Comparison of ENCODE assay signal across 8 cellular contexts in genomic region chr15:66496951-66497501, GRCh38. TPM values are rescaled to one million over a fixed set of nuclear protein-coding genes. Genes with fewer than 3 reads are reported as not detected.
A peak's percentile ranks its signal among the peaks of the same experiment; 100 is the strongest.
DNase-seq lines count a peak whose midpoint lies in the region; ATAC-seq and TF ChIP-seq lines count a peak whose summit lies in the region.

No MANE protein-coding gene starts in this region.

- H3K4me1 ChIP-seq in body of pancreas = peaks cover 32% of the 10 kb centered on the region
- H3K4me1 ChIP-seq in tibial artery = peaks cover 0 to 21% (median 9%) of the 10 kb centered on the region in 4 donors

- TF ChIP-seq CTCF in AG04449 (IDR thresholded peaks at IDR 0.05; ENCODE audit: insufficient read depth, low read length, missing control alignments) (no peak), LNCaP clone FGC (IDR thresholded peaks at IDR 0.05; ENCODE audit: control insufficient read depth, extremely low read depth, insufficient read depth) (no peak), body of pancreas (IDR thresholded peaks at IDR 0.05) (no peak), lower leg skin (IDR thresholded peaks at IDR 0.05) (no peak), tibial artery (IDR thresholded peaks at IDR 0.05) (no peak)

- WGBS in body of pancreas, 2 donors = 0 to 7% methylated on average over 4 to 17 of the region's 17 CpGs
- 16 to 22% methylated on average over 17 of the region's 17 CpGs for WGBS in lower leg skin, 2 donors

- no peaks in the 10 kb centered on the region for H3K27me3 ChIP-seq in body of pancreas
- no peaks in the 10 kb centered on the region for H3K27me3 ChIP-seq in tibial artery

- H3K27ac ChIP-seq in body of pancreas = peak overlapping the region; percentile 82 to 89 (median 88)
- peak overlapping the region; percentile 79 to 91 for H3K27ac ChIP-seq in tibial artery

- no peaks in the 10 kb centered on the region for H3K9me3 ChIP-seq in body of pancreas
- H3K9me3 ChIP-seq in tibial artery = no peaks in the 10 kb centered on the region

- H3K36me3 ChIP-seq in body of pancreas (replicated peaks in 1 of 2; ENCODE audit: insufficient read depth in 1 of 2, low read depth in 2 of 2) (peaks cover 10 to 28% of the 10 kb centered on the region in 2 donors), tibial artery (peaks cover 37 to 78% (median 68%) of the 10 kb centered on the region in 3 donors)

- ATAC-seq in GM18868 (IDR thresholded peaks at IDR 0.05; ENCODE audit: unreplicated experiment) (peak; percentile 10), body of pancreas (peak; percentile 15), GM19467 (IDR thresholded peaks at IDR 0.05; ENCODE audit: unreplicated experiment) (no peak)

- CTCF ChIA-PET in AG04449 (lab: Yijun Ruan, JAX) = interaction anchor here (0.6 to 6.1 kb wide), 34 partner anchors 9 to 579 kb away, joined by 3 to 112 read pairs (median 4); partner anchors contain the start of genes LCTL, MAP2K1 and ZWILCH

- POLR2A ChIA-PET in AG04449 (lab: Yijun Ruan, JAX) = interaction anchor here (0.6 to 3.6 kb wide), 4 partner anchors 11 to 110 kb away, joined by 3 to 19 read pairs (median 4); partner anchors contain the start of gene MAP2K1

- H3K4me3 ChIP-seq in AG04449 (ENCODE audit: low read depth, low read length) (peak overlapping the region; percentile 94), LNCaP clone FGC (ENCODE audit: low read depth, low read length) (peak overlapping the region; percentile 67), body of pancreas (peak overlapping the region; percentile 50 to 73), lower leg skin (ENCODE audit: low read depth, poor library complexity, severe bottlenecking) (peak overlapping the region; percentile 81), tibial artery (peak overlapping the region; percentile 89)

- intact Hi-C loops in body of pancreas (cut with DNase I) = loop anchor here (10.0 kb wide), 1 partner anchor 112 kb away; the partner anchor contains the start of gene MAP2K1
- intact Hi-C loops in lower leg skin (cut with DNase I; ENCODE audit: low total_unique reads) = loop anchor here (10.0 kb wide), 1 partner anchor 112 kb away; the partner anchor contains the start of gene MAP2K1
- intact Hi-C loops in tibial artery (cut with DNase I; ENCODE audit: low total_unique reads) = loop anchor here (2.0 kb wide), 1 partner anchor 108 kb away; no protein-coding TSS in a partner anchor

- TF ChIP-seq POLR2A in body of pancreas (IDR thresholded peaks at IDR 0.05) (no peak), lower leg skin (IDR thresholded peaks at IDR 0.05) (no peak)

- no peak for DNase-seq in AG04449 (ENCODE audit: low read depth, low spot score)
- no peak for DNase-seq in LNCaP clone FGC (ENCODE audit: low read depth)
- peak in 2 of 4 donors; percentile 13 to 18 for DNase-seq in body of pancreas
- DNase-seq in lower leg skin (ENCODE audit: low spot score in 2 of 2) = peak in 1 of 2 donors; percentile 74
- DNase-seq in tibial artery = no peak
- DNase-seq in cerebellar cortex (ENCODE audit: low spot score) = no peak

RNA-seq across cellular contexts. Expression of gene SNAPC5, which starts 0.5 kb away (rescaled TPM):
- total RNA-seq in body of pancreas = 10 to 100 TPM; 13.5 to 14.5 TPM
- 10 to 100 TPM; 17.1 to 26.3 (median 23.6) TPM for total RNA-seq in lower leg skin

RNA-seq across cellular contexts. Expression of gene RPL4, which starts 7.6 kb away (rescaled TPM):
- total RNA-seq in body of pancreas (1,000 to 10,000 TPM in 1 of 2 donors, 100 to 1,000 TPM in 1; 789 to 1,823 TPM), lower leg skin (1,000 to 10,000 TPM; 4,479 to 8,244 (median 6,347) TPM)

RNA-seq across cellular contexts. Expression of gene ZWILCH, which starts 8.1 kb away (rescaled TPM):
- total RNA-seq in body of pancreas (1 to 10 TPM in 1 of 2 donors, under 1 TPM in 1; 0.99 to 1.8 TPM), lower leg skin (1 to 10 TPM; 2.3 to 4.9 (median 3.6) TPM)
